In the genomic region with DNA sequence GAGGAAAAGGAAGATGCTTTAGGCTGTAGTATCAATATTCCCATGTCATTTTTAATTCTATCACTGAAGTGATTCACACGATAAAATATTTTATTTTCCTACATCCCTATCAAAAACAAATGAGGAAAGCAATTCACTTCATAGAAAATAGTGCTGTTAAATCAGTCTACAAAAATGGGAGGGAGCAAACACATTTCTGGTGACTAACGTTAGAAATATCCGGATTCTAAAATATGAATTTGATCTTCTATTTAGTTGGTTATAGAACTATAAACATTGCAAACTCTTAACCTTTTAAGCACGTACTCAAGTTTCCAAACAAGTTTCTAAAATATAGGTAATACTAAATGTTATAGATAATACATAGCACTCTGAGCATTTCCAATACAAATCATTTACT, we compare ENCODE assay signal across 21 cellular contexts. TPM values are rescaled to one million over a fixed set of nuclear protein-coding genes. Genes with fewer than 3 reads are reported as not detected.
A peak's percentile ranks its signal among the peaks of the same experiment; 100 is the strongest.
DNase-seq lines count a peak whose midpoint lies in the region; ATAC-seq, FAIRE-seq and TF ChIP-seq lines count a peak whose summit lies in the region.
"Had no signal": no experiment of that assay in that cellular context is flagged by ENCODE, and none has a peak within 500 bp of the region (broad histone marks: within the 10 kb centered on the region; RNA-seq: fewer than 3 reads in every experiment).

No MANE protein-coding gene starts in this region.

- no peak overlapping the region for H3K4me3 ChIP-seq in bronchial epithelial cell (ENCODE audit: low read depth, low read length)
- H3K4me3 ChIP-seq: A549, GM12878, MG63 had no signal

- peak; percentile 7 for DNase-seq in AG08395 (ENCODE audit: low spot score)
- peak; percentile 26 for DNase-seq in GM03348 (ENCODE audit: low spot score)
- peak; percentile 35 for DNase-seq in bronchial epithelial cell (ENCODE audit: low read depth)
- peak; percentile 3 for DNase-seq in hepatic stellate cell (ENCODE audit: low spot score)
- no peak for DNase-seq in activated naive CD4-positive, alpha-beta T cell treated with anti-CD3 and anti-CD28 coated beads, Interleukin-2, amount 50 U/mL, for 16 hours
- DNase-seq: AML-193, DMS79, GF-D8, Karpas-422, MG63, NCI-H1048, NCI-H1436, NCI-H1930, NCI-H226, NCI-H524 had no signal

- no peak for FAIRE-seq in bronchial epithelial cell (lab: Jason Lieb, UNC)
- FAIRE-seq: A549, GM12878, H1 had no signal

- ATAC-seq in HG03139 (IDR thresholded peaks at IDR 0.05; ENCODE audit: unreplicated experiment) (no peak), HG03354 (IDR thresholded peaks at IDR 0.05; ENCODE audit: poor library complexity, severe bottlenecking, unreplicated experiment) (no peak), HG02870 (IDR thresholded peaks at IDR 0.05; ENCODE audit: unreplicated experiment) (no peak)
- ATAC-seq: A549, GM12878 had no signal

- H3K36me3 ChIP-seq in bronchial epithelial cell (ENCODE audit: control insufficient read depth, insufficient read depth, low read length), result no peaks in the 10 kb centered on the region

- no peak for TF ChIP-seq CTCF in bronchial epithelial cell (IDR thresholded peaks at IDR 0.05; ENCODE audit: insufficient read depth, low read length, severe bottlenecking)

- H3K27me3 ChIP-seq in bronchial epithelial cell (ENCODE audit: control insufficient read depth, insufficient read depth, low read length), result no peaks in the 10 kb centered on the region
- H3K27me3 ChIP-seq: MG63 had no signal

RNA-seq across cellular contexts. Expression of gene ATF2, which starts 20.8 kb away (rescaled TPM):
- 26.1 and 32.1 TPM in 2 replicates for total RNA-seq in bronchial epithelial cell

RNA-seq across cellular contexts. Expression of gene ATP5MC3, which starts 34.3 kb away (rescaled TPM):
- 76.1 and 80.3 TPM in 2 replicates for total RNA-seq in bronchial epithelial cell
